Comparison of ENCODE assay signal across 1 cellular context in genomic region chr15:58257776-58258325, GRCh38.
TF ChIP-seq lines count a peak whose summit lies in the region.

No MANE protein-coding gene starts in this region.

TF ChIP-seq in WTC11, 78 proteins besides CTCF, POLR2A, EP300 and RAD21 (continued from another document):
- no peak for TF ChIP-seq E2F1 (CRISPR knock-in tag; IDR thresholded peaks at IDR 0.05)
- TF ChIP-seq MYBL2 (CRISPR knock-in tag; IDR thresholded peaks at IDR 0.05), result no peak
- TF ChIP-seq JAZF1 (CRISPR knock-in tag; IDR thresholded peaks at IDR 0.05), result no peak
- no peak for TF ChIP-seq GABPB1 (CRISPR knock-in tag; IDR thresholded peaks at IDR 0.05)
- TF ChIP-seq AFF4 (CRISPR knock-in tag; IDR thresholded peaks at IDR 0.05; ENCODE audit: borderline replicate concordance), result no peak
- no peak for TF ChIP-seq TEAD1 (CRISPR knock-in tag; IDR thresholded peaks at IDR 0.05)
- TF ChIP-seq ARID4B (CRISPR knock-in tag; IDR thresholded peaks at IDR 0.05; ENCODE audit: borderline replicate concordance), result no peak
